In genomic region chr1:88503656-88504055, GRCh38 we compare ENCODE assay signal across 15 cellular contexts.
DNase-seq lines count a peak whose midpoint lies in the region; ATAC-seq and TF ChIP-seq lines count a peak whose summit lies in the region.
"Had no signal": no experiment of that assay in that cellular context is flagged by ENCODE, and none has a peak within 500 bp of the region (broad histone marks: within the 10 kb centered on the region; RNA-seq: fewer than 3 reads in every experiment).

No MANE protein-coding gene starts in this region.

- H3K9me3 ChIP-seq in IMR-90 (ENCODE audit: control insufficient read depth, insufficient read depth, low read length): no peaks in the 10 kb centered on the region
- H3K9me3 ChIP-seq: BLaER1 had no signal

- H3K36me3 Mint-ChIP-seq in activated naive CD8-positive, alpha-beta T cell treated with anti-CD3 and anti-CD28 coated beads, Interleukin-2, amount 50 U/mL, for 24 hours (ENCODE audit: low read depth): no peaks in the 10 kb centered on the region
- H3K36me3 Mint-ChIP-seq: CD14-positive monocyte; CD4-positive, alpha-beta memory T cell had no signal

- TF ChIP-seq RAD21 in IMR-90 (IDR thresholded peaks at IDR 0.05; ENCODE audit: low read length): no peak

- H3K23ac ChIP-seq in IMR-90 (ENCODE audit: low read depth, low read length): no peak overlapping the region

- dilution Hi-C loops in IMR-90 (cut with HindIII; ENCODE audit: low sequenced_read_pairs, unreplicated experiment): no loop called here

- in situ Hi-C loops in IMR-90 (cut with MboI; ENCODE audit: low sequenced_read_pairs): no loop called here

- H2BK5ac ChIP-seq in IMR-90 (ENCODE audit: low read depth, low read length, poor library complexity, severe bottlenecking): no peak overlapping the region

- peaks cover 3% of the 10 kb centered on the region for H3K27me3 Mint-ChIP-seq in activated naive CD8-positive, alpha-beta T cell treated with anti-CD3 and anti-CD28 coated beads, Interleukin-2, amount 50 U/mL, for 24 hours

- no peak overlapping the region for H4K5ac ChIP-seq in IMR-90 (ENCODE audit: low read depth, low read length)

- TF ChIP-seq CTCF in IMR-90 (conservative IDR thresholded peaks at IDR 0.05; ENCODE audit: low read depth, low read length) (no peak), epithelial cell of proximal tubule (conservative IDR thresholded peaks at IDR 0.05; ENCODE audit: low read depth, low read length) (no peak)

- ATAC-seq in IMR-90 (ENCODE audit: low read depth): no peak
- no peak for ATAC-seq in activated naive CD8-positive, alpha-beta T cell treated with anti-CD3 and anti-CD28 coated beads, Interleukin-2, amount 50 U/mL, for 24 hours
- ATAC-seq: GM12878, HepG2 had no signal

- H2AK5ac ChIP-seq in IMR-90 (ENCODE audit: low read depth, low read length): no peak overlapping the region

- H4K91ac ChIP-seq in IMR-90 (ENCODE audit: insufficient read depth, low read depth, low read length): no peak overlapping the region

- no peaks in the 10 kb centered on the region for H3K79me1 ChIP-seq in IMR-90 (ENCODE audit: low read depth in 1 of 2, low read length in 2 of 2)

- no peak for TF ChIP-seq POLR2A in IMR-90 (IDR thresholded peaks at IDR 0.05; ENCODE audit: low read depth, low read length)

- no peak overlapping the region for H3K9ac ChIP-seq in IMR-90 (ENCODE audit: low read depth, low read length)
- H3K9ac ChIP-seq: BLaER1 had no signal

- no peak overlapping the region for H2AFZ ChIP-seq in IMR-90 (replicated peaks; ENCODE audit: low read length, poor library complexity)

- no peaks in the 10 kb centered on the region for H4K20me1 ChIP-seq in IMR-90 (ENCODE audit: insufficient read depth, low read length)
- H4K20me1 ChIP-seq: BLaER1 had no signal

- no TSS peak for BruUV-seq in IMR-90 (replicated peaks; lab: Mats Ljungman, UMichigan)

- H3K9me1 ChIP-seq in IMR-90 (ENCODE audit: insufficient read depth, low read length): no peaks in the 10 kb centered on the region

- no peak overlapping the region for H3K4me3 Mint-ChIP-seq in activated naive CD8-positive, alpha-beta T cell treated with anti-CD3 and anti-CD28 coated beads, Interleukin-2, amount 50 U/mL, for 24 hours
- H3K4me3 Mint-ChIP-seq: CD14-positive monocyte; CD4-positive, alpha-beta memory T cell; H9 had no signal

- DNase-seq in IMR-90 (no peak), epithelial cell of proximal tubule (ENCODE audit: low read depth) (peak; percentile 35), mucosa of gallbladder (ENCODE audit: low spot score) (peak; percentile 18), middle frontal gyrus (ENCODE audit: extremely low spot score, low spot score) (no peak), GM19238 (ENCODE audit: insufficient read length, low spot score) (no peak)
- no peak for DNase-seq in activated naive CD8-positive, alpha-beta T cell treated with anti-CD3 and anti-CD28 coated beads, Interleukin-2, amount 50 U/mL, for 24 hours
- no peak for DNase-seq in stimulated activated CD4-positive, alpha-beta T cell treated with anti-CD3 and anti-CD28 coated beads, Interleukin-1b, Interleukin-23, amount 100 ng/mL, for 48 hours
- DNase-seq: CD4-positive, alpha-beta memory T cell; DMS79 treated with DMSO at 0.1 percent for 48 hours; GF-D8; H9 had no signal

- POLR2A ChIA-PET in IMR-90 (lab: Charles Lee; ENCODE audit: unreplicated experiment): no interaction called here

- H3K4me2 ChIP-seq in IMR-90 (ENCODE audit: low read depth, low read length): no peak overlapping the region
- H3K4me2 ChIP-seq: BLaER1 had no signal

- no peak overlapping the region for H2BK20ac ChIP-seq in IMR-90 (ENCODE audit: low read depth, low read length)

- H4K8ac ChIP-seq in IMR-90 (ENCODE audit: low read depth in 2 of 2, low read length in 2 of 2): no peak overlapping the region

- no peak overlapping the region for H3K18ac ChIP-seq in IMR-90 (ENCODE audit: low read depth, low read length)

- no peak overlapping the region for H2BK15ac ChIP-seq in IMR-90 (ENCODE audit: low read depth, low read length)

- H3K56ac ChIP-seq in IMR-90 (ENCODE audit: extremely low read depth, insufficient read depth, low read length): no peak overlapping the region

- no peak overlapping the region for H3K4me3 ChIP-seq in IMR-90 (ENCODE audit: insufficient read depth, low read depth, low read length)
- H3K4me3 ChIP-seq in epithelial cell of proximal tubule (ENCODE audit: low read depth, low read length): no peak overlapping the region
- H3K4me3 ChIP-seq: BLaER1, GM12878 had no signal

- H2AK9ac ChIP-seq in IMR-90 (replicated peaks; ENCODE audit: low read depth, low read length, poor library complexity): no peak overlapping the region

- CTCF ChIA-PET in IMR-90 (lab: Yijun Ruan, JAX): no interaction called here

- H3K9me3 Mint-ChIP-seq in activated naive CD8-positive, alpha-beta T cell treated with anti-CD3 and anti-CD28 coated beads, Interleukin-2, amount 50 U/mL, for 24 hours: no peaks in the 10 kb centered on the region
- H3K9me3 Mint-ChIP-seq: CD4-positive, alpha-beta memory T cell; H9 had no signal

- H2BK120ac ChIP-seq in IMR-90 (ENCODE audit: low read depth, low read length): no peak overlapping the region

- H3K27ac ChIP-seq in IMR-90 (ENCODE audit: insufficient read depth, low read length): no peak overlapping the region
- H3K27ac ChIP-seq: BLaER1 had no signal

- no peaks in the 10 kb centered on the region for H3K4me1 ChIP-seq in IMR-90 (ENCODE audit: control insufficient read depth, insufficient read depth, low read length)
- H3K4me1 ChIP-seq: BLaER1 had no signal

- H3K36me3 ChIP-seq in IMR-90 (ENCODE audit: control insufficient read depth, insufficient read depth, low read length): no peaks in the 10 kb centered on the region
- H3K36me3 ChIP-seq: BLaER1 had no signal

- intact Hi-C loops in IMR-90 (cut with micrococcal nuclease): no loop called here

- no peak overlapping the region for H3K14ac ChIP-seq in IMR-90 (replicated peaks; ENCODE audit: low read depth, low read length)

- no peaks in the 10 kb centered on the region for H3K27me3 ChIP-seq in IMR-90 (ENCODE audit: control insufficient read depth, insufficient read depth, low read length)
- H3K27me3 ChIP-seq: BLaER1 had no signal

- H3K4me1 Mint-ChIP-seq in activated naive CD8-positive, alpha-beta T cell treated with anti-CD3 and anti-CD28 coated beads, Interleukin-2, amount 50 U/mL, for 24 hours: no peaks in the 10 kb centered on the region
- H3K4me1 Mint-ChIP-seq: CD14-positive monocyte; CD4-positive, alpha-beta memory T cell; H9 had no signal

- no peak overlapping the region for H3K4ac ChIP-seq in IMR-90 (ENCODE audit: low read depth, low read length)

- no peak overlapping the region for H3K27ac Mint-ChIP-seq in activated naive CD8-positive, alpha-beta T cell treated with anti-CD3 and anti-CD28 coated beads, Interleukin-2, amount 50 U/mL, for 24 hours
- H3K27ac Mint-ChIP-seq: CD14-positive monocyte; CD4-positive, alpha-beta memory T cell; H9 had no signal

TF ChIP-seq in IMR-90, 13 proteins besides CTCF, POLR2A, EP300 and RAD21:
- TF ChIP-seq CEBPB (IDR thresholded peaks at IDR 0.05; ENCODE audit: low read depth, low read length) (no peak), MAZ (IDR thresholded peaks at IDR 0.05; ENCODE audit: borderline replicate concordance, low read depth, low read length) (no peak), MAFK (IDR thresholded peaks at IDR 0.05; ENCODE audit: low read depth, low read length) (0 out of 2 replicates have a peak, but pooled peaks have one; percentile 31)

Comparison
In these comparisons a context has a peak if more than half of its experiments do, and no peak if none do; other contexts are left out.
1. DNase-seq: peak in epithelial cell of proximal tubule (single experiment) and mucosa of gallbladder (single experiment); none in IMR-90 (single experiment), activated naive CD8-positive, alpha-beta T cell treated with anti-CD3 and anti-CD28 coated beads, Interleukin-2, amount 50 U/mL, for 24 hours (single experiment), middle frontal gyrus (single experiment), stimulated activated CD4-positive, alpha-beta T cell treated with anti-CD3 and anti-CD28 coated beads, Interleukin-1b, Interleukin-23, amount 100 ng/mL, for 48 hours (single experiment) and GM19238 (single experiment).